Comparison of ENCODE assay signal across 1 cellular context in the genomic region with DNA sequence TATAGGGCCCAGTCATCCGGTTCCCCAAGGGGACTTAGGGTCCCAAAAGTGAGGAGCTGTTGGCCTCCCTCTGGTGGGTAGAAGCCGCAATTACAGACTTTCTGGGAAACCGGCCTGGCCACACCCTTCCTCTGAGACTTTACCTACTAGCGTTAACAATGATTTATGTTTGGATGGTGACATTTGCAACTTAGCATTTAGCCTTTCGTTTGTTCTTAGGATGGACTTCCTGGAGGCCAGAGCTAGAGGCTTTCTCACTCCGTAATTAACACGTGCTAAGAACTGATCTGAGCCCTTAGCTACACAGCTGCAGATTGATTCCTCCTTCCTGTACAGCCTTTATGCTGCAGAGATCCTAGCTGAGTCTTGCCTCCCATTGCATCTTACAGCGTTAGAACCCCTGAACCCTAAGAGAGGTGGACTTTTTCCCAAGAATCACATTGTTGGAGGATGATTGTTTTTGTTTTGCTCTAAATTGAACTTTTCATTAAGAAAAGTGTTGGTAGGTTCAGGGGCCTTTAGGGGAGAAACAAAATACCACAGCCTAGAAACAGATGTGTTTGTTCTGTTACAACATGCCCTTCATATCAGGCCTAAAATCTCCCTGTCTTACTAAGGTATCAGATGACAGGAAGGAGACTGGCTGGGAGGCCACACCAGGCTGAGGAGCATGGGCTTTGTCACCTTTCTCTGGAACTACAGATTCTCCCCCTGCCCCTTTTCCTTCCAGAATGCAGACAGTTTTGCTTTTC.
TF ChIP-seq lines count a peak whose summit lies in the region.

No MANE protein-coding gene starts in this region.

TF ChIP-seq in endothelial cell of umbilical vein, 7 proteins besides CTCF, POLR2A, EP300 and RAD21 (continued from another document):
- TF ChIP-seq FOS (IDR thresholded peaks at IDR 0.05; ENCODE audit: borderline replicate concordance, insufficient read depth, low read length) = no peak
- TF ChIP-seq GATA2 (IDR thresholded peaks at IDR 0.05; ENCODE audit: insufficient read depth, insufficient read length, low read depth, low read length) = peak; percentile 89
